ENCODE assay signal across 1 cellular context in the genomic region with DNA sequence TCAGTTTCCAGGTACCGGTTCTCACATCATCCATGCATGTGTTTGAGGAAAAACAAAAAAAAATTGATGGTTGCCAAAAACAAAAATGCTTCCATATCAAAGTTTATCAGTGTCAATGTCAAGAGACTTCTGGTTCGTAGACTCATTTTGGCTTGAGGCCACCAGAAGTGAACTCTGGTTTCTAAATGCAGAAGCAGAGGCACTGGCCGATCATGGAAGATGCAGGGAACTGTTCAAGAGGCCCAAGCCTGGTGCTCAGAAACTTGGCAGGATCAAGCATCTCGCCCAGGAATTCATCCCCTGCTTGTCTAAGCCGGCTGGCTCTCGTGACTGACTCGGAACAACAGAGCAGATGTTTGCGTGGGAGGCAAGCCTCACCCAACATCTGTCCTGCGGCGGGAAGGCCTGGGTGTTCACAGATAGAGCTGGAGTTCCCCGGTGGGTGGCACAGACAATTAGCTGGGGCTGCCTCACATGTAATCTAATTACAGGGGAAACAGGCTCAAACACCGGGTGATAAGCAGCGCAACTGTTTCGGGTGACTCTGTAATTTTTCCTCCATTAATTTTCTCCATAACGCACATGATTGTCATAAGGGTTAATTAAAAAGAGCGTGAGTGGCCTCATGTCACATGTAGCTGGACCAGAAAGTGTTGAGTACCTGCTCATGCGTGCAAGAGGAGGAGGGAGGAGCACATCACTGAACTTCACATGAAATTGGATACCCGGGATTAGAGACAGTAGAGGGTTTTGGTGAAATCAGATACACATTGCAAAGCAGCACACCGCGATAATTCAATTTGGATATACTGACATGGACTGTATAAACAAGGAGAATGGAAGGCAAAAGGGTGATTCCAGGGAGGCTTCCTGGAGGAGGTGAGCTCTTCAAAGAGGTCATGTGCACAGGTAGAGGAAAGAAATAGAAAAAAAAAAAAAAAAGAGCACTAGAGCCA.
TF ChIP-seq lines count a peak whose summit lies in the region.

No MANE protein-coding gene starts in this region.

TF ChIP-seq in K562, 482 proteins besides CTCF, POLR2A, EP300 and RAD21 (continued from another document):
- TF ChIP-seq CCNT2 (IDR thresholded peaks at IDR 0.05; ENCODE audit: borderline replicate concordance, extremely low read depth, insufficient read length, low read depth, low read length), result peak; percentile 85
- TF ChIP-seq DPF2 (IDR thresholded peaks at IDR 0.05), result peak; percentile 89
- peak; percentile 99 for TF ChIP-seq CBFA2T2 (conservative IDR thresholded peaks at IDR 0.05)
- TF ChIP-seq, protein P1, sequence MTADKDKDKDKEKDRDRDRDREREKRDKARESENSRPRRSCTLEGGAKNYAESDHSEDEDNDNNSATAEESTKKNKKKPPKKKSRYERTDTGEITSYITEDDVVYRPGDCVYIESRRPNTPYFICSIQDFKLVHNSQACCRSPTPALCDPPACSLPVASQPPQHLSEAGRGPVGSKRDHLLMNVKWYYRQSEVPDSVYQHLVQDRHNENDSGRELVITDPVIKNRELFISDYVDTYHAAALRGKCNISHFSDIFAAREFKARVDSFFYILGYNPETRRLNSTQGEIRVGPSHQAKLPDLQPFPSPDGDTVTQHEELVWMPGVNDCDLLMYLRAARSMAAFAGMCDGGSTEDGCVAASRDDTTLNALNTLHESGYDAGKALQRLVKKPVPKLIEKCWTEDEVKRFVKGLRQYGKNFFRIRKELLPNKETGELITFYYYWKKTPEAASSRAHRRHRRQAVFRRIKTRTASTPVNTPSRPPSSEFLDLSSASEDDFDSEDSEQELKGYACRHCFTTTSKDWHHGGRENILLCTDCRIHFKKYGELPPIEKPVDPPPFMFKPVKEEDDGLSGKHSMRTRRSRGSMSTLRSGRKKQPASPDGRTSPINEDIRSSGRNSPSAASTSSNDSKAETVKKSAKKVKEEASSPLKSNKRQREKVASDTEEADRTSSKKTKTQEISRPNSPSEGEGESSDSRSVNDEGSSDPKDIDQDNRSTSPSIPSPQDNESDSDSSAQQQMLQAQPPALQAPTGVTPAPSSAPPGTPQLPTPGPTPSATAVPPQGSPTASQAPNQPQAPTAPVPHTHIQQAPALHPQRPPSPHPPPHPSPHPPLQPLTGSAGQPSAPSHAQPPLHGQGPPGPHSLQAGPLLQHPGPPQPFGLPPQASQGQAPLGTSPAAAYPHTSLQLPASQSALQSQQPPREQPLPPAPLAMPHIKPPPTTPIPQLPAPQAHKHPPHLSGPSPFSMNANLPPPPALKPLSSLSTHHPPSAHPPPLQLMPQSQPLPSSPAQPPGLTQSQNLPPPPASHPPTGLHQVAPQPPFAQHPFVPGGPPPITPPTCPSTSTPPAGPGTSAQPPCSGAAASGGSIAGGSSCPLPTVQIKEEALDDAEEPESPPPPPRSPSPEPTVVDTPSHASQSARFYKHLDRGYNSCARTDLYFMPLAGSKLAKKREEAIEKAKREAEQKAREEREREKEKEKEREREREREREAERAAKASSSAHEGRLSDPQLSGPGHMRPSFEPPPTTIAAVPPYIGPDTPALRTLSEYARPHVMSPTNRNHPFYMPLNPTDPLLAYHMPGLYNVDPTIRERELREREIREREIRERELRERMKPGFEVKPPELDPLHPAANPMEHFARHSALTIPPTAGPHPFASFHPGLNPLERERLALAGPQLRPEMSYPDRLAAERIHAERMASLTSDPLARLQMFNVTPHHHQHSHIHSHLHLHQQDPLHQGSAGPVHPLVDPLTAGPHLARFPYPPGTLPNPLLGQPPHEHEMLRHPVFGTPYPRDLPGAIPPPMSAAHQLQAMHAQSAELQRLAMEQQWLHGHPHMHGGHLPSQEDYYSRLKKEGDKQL (CRISPR knock-in tag; IDR thresholded peaks at IDR 0.05; ENCODE audit: borderline replicate concordance), result no peak
- TF ChIP-seq PHF21A (IDR thresholded peaks at IDR 0.05; ENCODE audit: borderline replicate concordance, low read depth), result no peak
- no peak for TF ChIP-seq HLTF (IDR thresholded peaks at IDR 0.05)
- peak; percentile 95 for TF ChIP-seq ZNF766 (CRISPR knock-in tag; conservative IDR thresholded peaks at IDR 0.05)
- TF ChIP-seq LEF1 (IDR thresholded peaks at IDR 0.05), result peak; percentile 54; the same call in 1 of the 2 replicates
- TF ChIP-seq ZNF644 (tag; IDR thresholded peaks at IDR 0.05; ENCODE audit: low read depth), result peak; percentile 82
- TF ChIP-seq HIVEP1 (CRISPR knock-in tag; IDR thresholded peaks at IDR 0.05), result peak; percentile 78
- TF ChIP-seq, protein P2, sequence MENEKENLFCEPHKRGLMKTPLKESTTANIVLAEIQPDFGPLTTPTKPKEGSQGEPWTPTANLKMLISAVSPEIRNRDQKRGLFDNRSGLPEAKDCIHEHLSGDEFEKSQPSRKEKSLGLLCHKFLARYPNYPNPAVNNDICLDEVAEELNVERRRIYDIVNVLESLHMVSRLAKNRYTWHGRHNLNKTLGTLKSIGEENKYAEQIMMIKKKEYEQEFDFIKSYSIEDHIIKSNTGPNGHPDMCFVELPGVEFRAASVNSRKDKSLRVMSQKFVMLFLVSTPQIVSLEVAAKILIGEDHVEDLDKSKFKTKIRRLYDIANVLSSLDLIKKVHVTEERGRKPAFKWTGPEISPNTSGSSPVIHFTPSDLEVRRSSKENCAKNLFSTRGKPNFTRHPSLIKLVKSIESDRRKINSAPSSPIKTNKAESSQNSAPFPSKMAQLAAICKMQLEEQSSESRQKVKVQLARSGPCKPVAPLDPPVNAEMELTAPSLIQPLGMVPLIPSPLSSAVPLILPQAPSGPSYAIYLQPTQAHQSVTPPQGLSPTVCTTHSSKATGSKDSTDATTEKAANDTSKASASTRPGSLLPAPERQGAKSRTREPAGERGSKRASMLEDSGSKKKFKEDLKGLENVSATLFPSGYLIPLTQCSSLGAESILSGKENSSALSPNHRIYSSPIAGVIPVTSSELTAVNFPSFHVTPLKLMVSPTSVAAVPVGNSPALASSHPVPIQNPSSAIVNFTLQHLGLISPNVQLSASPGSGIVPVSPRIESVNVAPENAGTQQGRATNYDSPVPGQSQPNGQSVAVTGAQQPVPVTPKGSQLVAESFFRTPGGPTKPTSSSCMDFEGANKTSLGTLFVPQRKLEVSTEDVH (IDR thresholded peaks at IDR 0.05; ENCODE audit: low read depth, partially characterized antibody), result no peak
- TF ChIP-seq, protein P3, sequence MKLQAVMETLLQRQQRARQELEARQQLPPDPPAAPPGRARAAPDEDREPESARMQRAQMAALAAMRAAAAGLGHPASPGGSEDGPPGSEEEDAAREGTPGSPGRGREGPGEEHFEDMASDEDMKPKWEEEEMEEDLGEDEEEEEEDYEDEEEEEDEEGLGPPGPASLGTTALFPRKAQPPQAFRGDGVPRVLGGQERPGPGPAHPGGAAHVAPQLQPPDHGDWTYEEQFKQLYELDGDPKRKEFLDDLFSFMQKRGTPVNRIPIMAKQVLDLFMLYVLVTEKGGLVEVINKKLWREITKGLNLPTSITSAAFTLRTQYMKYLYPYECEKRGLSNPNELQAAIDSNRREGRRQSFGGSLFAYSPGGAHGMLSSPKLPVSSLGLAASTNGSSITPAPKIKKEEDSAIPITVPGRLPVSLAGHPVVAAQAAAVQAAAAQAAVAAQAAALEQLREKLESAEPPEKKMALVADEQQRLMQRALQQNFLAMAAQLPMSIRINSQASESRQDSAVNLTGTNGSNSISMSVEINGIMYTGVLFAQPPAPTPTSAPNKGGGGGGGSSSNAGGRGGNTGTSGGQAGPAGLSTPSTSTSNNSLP (IDR thresholded peaks at IDR 0.05; ENCODE audit: borderline replicate concordance, low read depth, low read length), result 0 out of 2 replicates have a peak, but pooled peaks have one; percentile 52
- TF ChIP-seq ATF7 (IDR thresholded peaks at IDR 0.05), result 0 out of 2 replicates have a peak, but pooled peaks have one; percentile 24
- TF ChIP-seq, protein P4, sequence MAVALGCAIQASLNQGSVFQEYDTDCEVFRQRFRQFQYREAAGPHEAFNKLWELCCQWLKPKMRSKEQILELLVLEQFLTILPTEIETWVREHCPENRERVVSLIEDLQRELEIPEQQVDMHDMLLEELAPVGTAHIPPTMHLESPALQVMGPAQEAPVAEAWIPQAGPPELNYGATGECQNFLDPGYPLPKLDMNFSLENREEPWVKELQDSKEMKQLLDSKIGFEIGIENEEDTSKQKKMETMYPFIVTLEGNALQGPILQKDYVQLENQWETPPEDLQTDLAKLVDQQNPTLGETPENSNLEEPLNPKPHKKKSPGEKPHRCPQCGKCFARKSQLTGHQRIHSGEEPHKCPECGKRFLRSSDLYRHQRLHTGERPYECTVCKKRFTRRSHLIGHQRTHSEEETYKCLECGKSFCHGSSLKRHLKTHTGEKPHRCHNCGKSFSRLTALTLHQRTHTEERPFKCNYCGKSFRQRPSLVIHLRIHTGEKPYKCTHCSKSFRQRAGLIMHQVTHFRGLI (CRISPR knock-in tag; IDR thresholded peaks at IDR 0.05), result peak; percentile 88; the same call in 1 of the 2 replicates
- TF ChIP-seq ZNF143 (CRISPR knock-in tag; IDR thresholded peaks at IDR 0.05), result no peak
- TF ChIP-seq PML (IDR thresholded peaks at IDR 0.05; ENCODE audit: low read length), result peak; percentile 95
- no peak for TF ChIP-seq C11orf30 (IDR thresholded peaks at IDR 0.05; ENCODE audit: low read depth)
- 0 out of 4 replicates have a peak, but pooled peaks of 1 of the 2 experiments have one; percentile 19 for TF ChIP-seq SIN3A (IDR thresholded peaks at IDR 0.05; ENCODE audit: borderline replicate concordance in 2 of 2, control insufficient read depth in 1 of 2, low read depth in 2 of 2, low read length in 2 of 2)
- TF ChIP-seq, protein P5, sequence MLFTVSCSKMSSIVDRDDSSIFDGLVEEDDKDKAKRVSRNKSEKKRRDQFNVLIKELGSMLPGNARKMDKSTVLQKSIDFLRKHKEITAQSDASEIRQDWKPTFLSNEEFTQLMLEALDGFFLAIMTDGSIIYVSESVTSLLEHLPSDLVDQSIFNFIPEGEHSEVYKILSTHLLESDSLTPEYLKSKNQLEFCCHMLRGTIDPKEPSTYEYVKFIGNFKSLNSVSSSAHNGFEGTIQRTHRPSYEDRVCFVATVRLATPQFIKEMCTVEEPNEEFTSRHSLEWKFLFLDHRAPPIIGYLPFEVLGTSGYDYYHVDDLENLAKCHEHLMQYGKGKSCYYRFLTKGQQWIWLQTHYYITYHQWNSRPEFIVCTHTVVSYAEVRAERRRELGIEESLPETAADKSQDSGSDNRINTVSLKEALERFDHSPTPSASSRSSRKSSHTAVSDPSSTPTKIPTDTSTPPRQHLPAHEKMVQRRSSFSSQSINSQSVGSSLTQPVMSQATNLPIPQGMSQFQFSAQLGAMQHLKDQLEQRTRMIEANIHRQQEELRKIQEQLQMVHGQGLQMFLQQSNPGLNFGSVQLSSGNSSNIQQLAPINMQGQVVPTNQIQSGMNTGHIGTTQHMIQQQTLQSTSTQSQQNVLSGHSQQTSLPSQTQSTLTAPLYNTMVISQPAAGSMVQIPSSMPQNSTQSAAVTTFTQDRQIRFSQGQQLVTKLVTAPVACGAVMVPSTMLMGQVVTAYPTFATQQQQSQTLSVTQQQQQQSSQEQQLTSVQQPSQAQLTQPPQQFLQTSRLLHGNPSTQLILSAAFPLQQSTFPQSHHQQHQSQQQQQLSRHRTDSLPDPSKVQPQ (CRISPR knock-in tag; IDR thresholded peaks at IDR 0.05; ENCODE audit: borderline replicate concordance), result peak; percentile 65; the same call in 1 of the 2 replicates
- 0 out of 2 replicates have a peak, but pooled peaks have one; percentile 30 for TF ChIP-seq KAT7 (CRISPR knock-in tag; IDR thresholded peaks at IDR 0.05; ENCODE audit: borderline replicate concordance)
- TF ChIP-seq ZNF24 (IDR thresholded peaks at IDR 0.05), result 0 out of 2 replicates have a peak, but pooled peaks have one; percentile 22
- TF ChIP-seq NEUROD1 (IDR thresholded peaks at IDR 0.05; ENCODE audit: borderline replicate concordance, low read depth, low read length, partially characterized antibody), result peak; percentile 70
- peak; percentile 40 for TF ChIP-seq TAF1 (IDR thresholded peaks at IDR 0.05; ENCODE audit: control insufficient read depth, extremely low read depth, insufficient read depth, low read length, severe bottlenecking)
- TF ChIP-seq CBFB (CRISPR knock-in tag; IDR thresholded peaks at IDR 0.05), result 0 out of 2 replicates have a peak, but pooled peaks have one; percentile 79
- TF ChIP-seq, protein P6, sequence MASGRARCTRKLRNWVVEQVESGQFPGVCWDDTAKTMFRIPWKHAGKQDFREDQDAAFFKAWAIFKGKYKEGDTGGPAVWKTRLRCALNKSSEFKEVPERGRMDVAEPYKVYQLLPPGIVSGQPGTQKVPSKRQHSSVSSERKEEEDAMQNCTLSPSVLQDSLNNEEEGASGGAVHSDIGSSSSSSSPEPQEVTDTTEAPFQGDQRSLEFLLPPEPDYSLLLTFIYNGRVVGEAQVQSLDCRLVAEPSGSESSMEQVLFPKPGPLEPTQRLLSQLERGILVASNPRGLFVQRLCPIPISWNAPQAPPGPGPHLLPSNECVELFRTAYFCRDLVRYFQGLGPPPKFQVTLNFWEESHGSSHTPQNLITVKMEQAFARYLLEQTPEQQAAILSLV (tag; IDR thresholded peaks at IDR 0.05), result 0 out of 2 replicates have a peak, but pooled peaks have one; percentile 8
- no peak for TF ChIP-seq ZNF57 (CRISPR knock-in tag; IDR thresholded peaks at IDR 0.05)
- TF ChIP-seq ZNF41 (CRISPR knock-in tag; conservative IDR thresholded peaks at IDR 0.05), result peak; percentile 92
- TF ChIP-seq ZNF263 (CRISPR knock-in tag; IDR thresholded peaks at IDR 0.05; ENCODE audit: borderline replicate concordance), result peak; percentile 92
- TF ChIP-seq DACH1 (IDR thresholded peaks at IDR 0.05; ENCODE audit: partially characterized antibody), result peak; percentile 64
- TF ChIP-seq NBN (IDR thresholded peaks at IDR 0.05; ENCODE audit: low read depth), result no peak
